2 cellular contexts compared by ENCODE assay signal in the genomic region with DNA sequence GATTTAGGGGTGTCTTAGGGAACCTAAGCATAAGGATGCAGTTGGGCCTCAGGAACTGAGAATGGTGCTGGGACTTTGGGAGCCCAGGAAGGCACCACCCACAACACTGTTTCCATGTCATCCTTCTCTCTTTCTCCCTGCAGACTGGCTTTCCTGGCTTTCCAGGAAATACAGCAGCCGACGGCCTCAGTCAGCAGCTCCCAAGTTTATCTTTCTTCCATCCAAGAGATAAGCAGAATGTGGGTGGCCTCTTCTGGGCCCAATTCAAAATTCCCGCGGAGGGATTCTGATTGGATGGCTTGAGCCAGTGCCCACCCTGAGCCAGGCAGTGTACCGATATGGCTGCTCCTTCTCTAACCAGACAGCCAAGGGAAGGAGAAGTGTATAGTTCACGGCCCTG.
A peak's percentile ranks its signal among the peaks of the same experiment; 100 is the strongest.
TF ChIP-seq lines count a peak whose summit lies in the region.

No MANE protein-coding gene starts in this region.

TF ChIP-seq in SK-N-SH, 30 proteins besides CTCF, POLR2A, EP300 and RAD21:
- no peak for TF ChIP-seq SMC3 (IDR thresholded peaks at IDR 0.05; ENCODE audit: low read depth, low read length)
- TF ChIP-seq, protein P1, sequence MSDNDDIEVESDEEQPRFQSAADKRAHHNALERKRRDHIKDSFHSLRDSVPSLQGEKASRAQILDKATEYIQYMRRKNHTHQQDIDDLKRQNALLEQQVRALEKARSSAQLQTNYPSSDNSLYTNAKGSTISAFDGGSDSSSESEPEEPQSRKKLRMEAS (IDR thresholded peaks at IDR 0.05; ENCODE audit: low read depth) = no peak
- TF ChIP-seq CHD2 (IDR thresholded peaks at IDR 0.05; ENCODE audit: low read length, partially characterized antibody) = peak; percentile 41
- TF ChIP-seq FOSL2 (IDR thresholded peaks at IDR 0.05; ENCODE audit: borderline replicate concordance, low read depth) = no peak
- no peak for TF ChIP-seq YY1 (IDR thresholded peaks at IDR 0.05; ENCODE audit: low read depth)
- no peak for TF ChIP-seq FOXJ3 (CRISPR knock-in tag; IDR thresholded peaks at IDR 0.05)
- TF ChIP-seq MEF2A (IDR thresholded peaks at IDR 0.05; ENCODE audit: borderline replicate concordance, low read depth) = no peak
- no peak for TF ChIP-seq FOXM1 (IDR thresholded peaks at IDR 0.05; ENCODE audit: low read depth)

TF ChIP-seq in SK-N-SH treated with all-trans-retinoic acid at 6 μM for 48 hours, 23 proteins besides CTCF, POLR2A, EP300 and RAD21:
- TF ChIP-seq ZNF70 (CRISPR knock-in tag; IDR thresholded peaks at IDR 0.05) (no peak), TOX (CRISPR knock-in tag; IDR thresholded peaks at IDR 0.05; ENCODE audit: borderline replicate concordance) (no peak), OSR1 (CRISPR knock-in tag; IDR thresholded peaks at IDR 0.05) (no peak), CSDC2 (CRISPR knock-in tag; IDR thresholded peaks at IDR 0.05) (no peak), GLIS3 (CRISPR knock-in tag; IDR thresholded peaks at IDR 0.05) (no peak), ZNF565 (CRISPR knock-in tag; conservative IDR thresholded peaks at IDR 0.05; ENCODE audit: low read depth) (no peak), ESRRG (CRISPR knock-in tag; IDR thresholded peaks at IDR 0.05) (no peak), ZFP30 (CRISPR knock-in tag; IDR thresholded peaks at IDR 0.05) (no peak), RARB (CRISPR knock-in tag; IDR thresholded peaks at IDR 0.05) (no peak), TCF4 (CRISPR knock-in tag; IDR thresholded peaks at IDR 0.05; ENCODE audit: borderline replicate concordance) (no peak), ZFP3 (CRISPR knock-in tag; IDR thresholded peaks at IDR 0.05) (no peak), ISL1 (CRISPR knock-in tag; IDR thresholded peaks at IDR 0.05) (no peak), ZNF8 (CRISPR knock-in tag; IDR thresholded peaks at IDR 0.05) (no peak), BACH2 (CRISPR knock-in tag; IDR thresholded peaks at IDR 0.05; ENCODE audit: borderline replicate concordance) (no peak), ARNTL (CRISPR knock-in tag; IDR thresholded peaks at IDR 0.05; ENCODE audit: borderline replicate concordance, low read depth) (no peak), ZC3H10 (CRISPR knock-in tag; IDR thresholded peaks at IDR 0.05) (no peak)
- TF ChIP-seq, protein P2, sequence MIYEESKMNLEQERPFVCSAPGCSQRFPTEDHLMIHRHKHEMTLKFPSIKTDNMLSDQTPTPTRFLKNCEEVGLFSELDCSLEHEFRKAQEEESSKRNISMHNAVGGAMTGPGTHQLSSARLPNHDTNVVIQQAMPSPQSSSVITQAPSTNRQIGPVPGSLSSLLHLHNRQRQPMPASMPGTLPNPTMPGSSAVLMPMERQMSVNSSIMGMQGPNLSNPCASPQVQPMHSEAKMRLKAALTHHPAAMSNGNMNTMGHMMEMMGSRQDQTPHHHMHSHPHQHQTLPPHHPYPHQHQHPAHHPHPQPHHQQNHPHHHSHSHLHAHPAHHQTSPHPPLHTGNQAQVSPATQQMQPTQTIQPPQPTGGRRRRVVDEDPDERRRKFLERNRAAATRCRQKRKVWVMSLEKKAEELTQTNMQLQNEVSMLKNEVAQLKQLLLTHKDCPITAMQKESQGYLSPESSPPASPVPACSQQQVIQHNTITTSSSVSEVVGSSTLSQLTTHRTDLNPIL (CRISPR knock-in tag; IDR thresholded peaks at IDR 0.05; ENCODE audit: low read depth) = no peak
- TF ChIP-seq, protein P3, sequence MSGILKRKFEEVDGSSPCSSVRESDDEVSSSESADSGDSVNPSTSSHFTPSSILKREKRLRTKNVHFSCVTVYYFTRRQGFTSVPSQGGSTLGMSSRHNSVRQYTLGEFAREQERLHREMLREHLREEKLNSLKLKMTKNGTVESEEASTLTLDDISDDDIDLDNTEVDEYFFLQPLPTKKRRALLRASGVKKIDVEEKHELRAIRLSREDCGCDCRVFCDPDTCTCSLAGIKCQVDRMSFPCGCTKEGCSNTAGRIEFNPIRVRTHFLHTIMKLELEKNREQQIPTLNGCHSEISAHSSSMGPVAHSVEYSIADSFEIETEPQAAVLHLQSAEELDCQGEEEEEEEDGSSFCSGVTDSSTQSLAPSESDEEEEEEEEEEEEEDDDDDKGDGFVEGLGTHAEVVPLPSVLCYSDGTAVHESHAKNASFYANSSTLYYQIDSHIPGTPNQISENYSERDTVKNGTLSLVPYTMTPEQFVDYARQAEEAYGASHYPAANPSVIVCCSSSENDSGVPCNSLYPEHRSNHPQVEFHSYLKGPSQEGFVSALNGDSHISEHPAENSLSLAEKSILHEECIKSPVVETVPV (CRISPR knock-in tag; IDR thresholded peaks at IDR 0.05) = no peak
- TF ChIP-seq, protein P4, sequence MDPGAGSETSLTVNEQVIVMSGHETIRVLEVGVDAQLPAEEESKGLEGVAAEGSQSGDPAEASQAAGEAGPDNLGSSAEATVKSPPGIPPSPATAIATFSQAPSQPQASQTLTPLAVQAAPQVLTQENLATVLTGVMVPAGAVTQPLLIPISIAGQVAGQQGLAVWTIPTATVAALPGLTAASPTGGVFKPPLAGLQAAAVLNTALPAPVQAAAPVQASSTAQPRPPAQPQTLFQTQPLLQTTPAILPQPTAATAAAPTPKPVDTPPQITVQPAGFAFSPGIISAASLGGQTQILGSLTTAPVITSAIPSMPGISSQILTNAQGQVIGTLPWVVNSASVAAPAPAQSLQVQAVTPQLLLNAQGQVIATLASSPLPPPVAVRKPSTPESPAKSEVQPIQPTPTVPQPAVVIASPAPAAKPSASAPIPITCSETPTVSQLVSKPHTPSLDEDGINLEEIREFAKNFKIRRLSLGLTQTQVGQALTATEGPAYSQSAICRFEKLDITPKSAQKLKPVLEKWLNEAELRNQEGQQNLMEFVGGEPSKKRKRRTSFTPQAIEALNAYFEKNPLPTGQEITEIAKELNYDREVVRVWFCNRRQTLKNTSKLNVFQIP (CRISPR knock-in tag; IDR thresholded peaks at IDR 0.05; ENCODE audit: borderline replicate concordance, low read depth) = no peak
- TF ChIP-seq, protein P5, sequence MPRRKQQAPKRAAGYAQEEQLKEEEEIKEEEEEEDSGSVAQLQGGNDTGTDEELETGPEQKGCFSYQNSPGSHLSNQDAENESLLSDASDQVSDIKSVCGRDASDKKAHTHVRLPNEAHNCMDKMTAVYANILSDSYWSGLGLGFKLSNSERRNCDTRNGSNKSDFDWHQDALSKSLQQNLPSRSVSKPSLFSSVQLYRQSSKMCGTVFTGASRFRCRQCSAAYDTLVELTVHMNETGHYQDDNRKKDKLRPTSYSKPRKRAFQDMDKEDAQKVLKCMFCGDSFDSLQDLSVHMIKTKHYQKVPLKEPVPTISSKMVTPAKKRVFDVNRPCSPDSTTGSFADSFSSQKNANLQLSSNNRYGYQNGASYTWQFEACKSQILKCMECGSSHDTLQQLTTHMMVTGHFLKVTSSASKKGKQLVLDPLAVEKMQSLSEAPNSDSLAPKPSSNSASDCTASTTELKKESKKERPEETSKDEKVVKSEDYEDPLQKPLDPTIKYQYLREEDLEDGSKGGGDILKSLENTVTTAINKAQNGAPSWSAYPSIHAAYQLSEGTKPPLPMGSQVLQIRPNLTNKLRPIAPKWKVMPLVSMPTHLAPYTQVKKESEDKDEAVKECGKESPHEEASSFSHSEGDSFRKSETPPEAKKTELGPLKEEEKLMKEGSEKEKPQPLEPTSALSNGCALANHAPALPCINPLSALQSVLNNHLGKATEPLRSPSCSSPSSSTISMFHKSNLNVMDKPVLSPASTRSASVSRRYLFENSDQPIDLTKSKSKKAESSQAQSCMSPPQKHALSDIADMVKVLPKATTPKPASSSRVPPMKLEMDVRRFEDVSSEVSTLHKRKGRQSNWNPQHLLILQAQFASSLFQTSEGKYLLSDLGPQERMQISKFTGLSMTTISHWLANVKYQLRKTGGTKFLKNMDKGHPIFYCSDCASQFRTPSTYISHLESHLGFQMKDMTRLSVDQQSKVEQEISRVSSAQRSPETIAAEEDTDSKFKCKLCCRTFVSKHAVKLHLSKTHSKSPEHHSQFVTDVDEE (CRISPR knock-in tag; IDR thresholded peaks at IDR 0.05) = no peak
